25 cellular contexts compared by ENCODE assay signal in genomic region chr2:36677386-36677785, GRCh38. TPM values are rescaled to one million over a fixed set of nuclear protein-coding genes. Genes with fewer than 3 reads are reported as not detected.
DNase-seq lines count a peak whose midpoint lies in the region; ATAC-seq and TF ChIP-seq lines count a peak whose summit lies in the region.
"Had no signal": no experiment of that assay in that cellular context is flagged by ENCODE, and none has a peak within 500 bp of the region (broad histone marks: within the 10 kb centered on the region; RNA-seq: fewer than 3 reads in every experiment).

No MANE protein-coding gene starts in this region.

- H3K4me3 ChIP-seq in Jurkat, Clone E6-1 (ENCODE audit: low read length): no peak overlapping the region
- H3K4me3 ChIP-seq in Panc1 (ENCODE audit: low read depth in 2 of 2, low read length in 2 of 2): no peak overlapping the region
- H3K4me3 ChIP-seq: ascending aorta, spleen, stomach had no signal

- peaks cover 20% of the 10 kb centered on the region for H3K4me1 ChIP-seq in Panc1 (ENCODE audit: control insufficient read depth, insufficient read depth, low read length)
- H3K4me1 ChIP-seq: ascending aorta, foreskin keratinocyte, stomach had no signal

- in situ Hi-C loops in Panc1 (cut with HindIII; ENCODE audit: low pct_unique_long_range_greater_than_20kb, low sequenced_read_pairs): no loop called here

- CTCF ChIA-PET in Panc1 (lab: Charles Lee): no interaction called here

- TF ChIP-seq CTCF in Panc1 (IDR thresholded peaks at IDR 0.05): no peak

- ATAC-seq in GM21360 (IDR thresholded peaks at IDR 0.05; ENCODE audit: unreplicated experiment): peak; percentile 48
- ATAC-seq in Panc1: no peak
- no peak for ATAC-seq in GM18909 (IDR thresholded peaks at IDR 0.05; ENCODE audit: poor library complexity, unreplicated experiment)
- ATAC-seq in Right ventricle myocardium superior (ENCODE audit: poor library complexity): no peak
- ATAC-seq: foreskin keratinocyte, WTC11 had no signal

- peak; percentile 26 for DNase-seq in Jurkat, Clone E6-1 (ENCODE audit: low read depth, low spot score)
- DNase-seq in Panc1 (ENCODE audit: low read depth, low spot score): no peak
- DNase-seq in lung microvascular endothelial cell (ENCODE audit: low read depth in 2 of 2): peak; percentile 24 to 35
- DNase-seq in HUDEP-2 (lab: John Stamatoyannopoulos, UW; ENCODE audit: unreplicated experiment in 76 of 76): no peak
- no peak for DNase-seq in Right ventricle myocardium superior
- DNase-seq: activated CD4-positive, alpha-beta memory T cell treated with anti-CD3 and anti-CD28 coated beads for 36 hours; activated naive CD4-positive, alpha-beta T cell treated with Interleukin-2 at 50 U/mL for 16 hours; activated T-cell treated with anti-CD3 and anti-CD28 coated beads, Interleukin-2, amount 50 U/mL, for 1 hour; foreskin keratinocyte; HFFc6; hippocampal formation; NCI-H1436; NCI-H524; SHP77 treated with DMSO at 0.1 percent for 48 hours; spleen; stimulated activated CD4-positive, alpha-beta T cell treated with anti-CD3 and anti-CD28 coated beads, Interleukin-4, amount 100 ng/mL, for 24 hours; stomach; T-helper 2 cell had no signal

- BruUV-seq in Panc1 (replicated peaks; lab: Mats Ljungman, UMichigan): no TSS peak

- H3K27ac ChIP-seq in Panc1 (ENCODE audit: low read length): peak overlapping the region; percentile 57
- H3K27ac ChIP-seq: ascending aorta, foreskin keratinocyte, stomach had no signal

- POLR2A ChIA-PET in Panc1 (lab: Charles Lee): interaction anchor here (0.7 kb wide), 2 partner anchors 18 to 266 kb away, joined by 3 to 4 read pairs; no protein-coding TSS in a partner anchor

- intact Hi-C loops in Panc1 (cut with micrococcal nuclease; ENCODE audit: unreplicated experiment) (no loop called here), Right ventricle myocardium superior (cut with DNase I) (no loop called here)

- peaks cover 10% of the 10 kb centered on the region for H3K9me3 ChIP-seq in Panc1 (ENCODE audit: control insufficient read depth, insufficient read depth, low read depth, low read length)
- H3K9me3 ChIP-seq: ascending aorta had no signal

- H3K27me3 ChIP-seq in Panc1 (ENCODE audit: control insufficient read depth, insufficient read depth, low read length): no peaks in the 10 kb centered on the region
- H3K27me3 ChIP-seq: ascending aorta, spleen, stomach had no signal

- H3K36me3 ChIP-seq in Panc1 (ENCODE audit: control insufficient read depth, insufficient read depth, low read length): no peaks in the 10 kb centered on the region
- H3K36me3 ChIP-seq: ascending aorta, spleen, stomach had no signal

RNA-seq across cellular contexts. Expression of gene VIT, which starts 19.1 kb away (rescaled TPM):
- not detected for polyA plus RNA-seq in Jurkat, Clone E6-1 (2012; ENCODE audit: insufficient read depth, insufficient read length)
- total RNA-seq in Panc1 (2021; ENCODE audit: unreplicated experiment) (0.77 TPM), lung microvascular endothelial cell (0.22 TPM in 1 of 2 replicates, not detected in the other), Right ventricle myocardium superior (19.4 TPM)
- polyA plus RNA-seq in Panc1 (2012; ENCODE audit: insufficient read length): 0.62 TPM
- total RNA-seq: activated CD4-positive, alpha-beta memory T cell treated with anti-CD3 and anti-CD28 coated beads for 36 hours; Daoy; epithelial cell of proximal tubule; foreskin keratinocyte; OCI-LY7 had no signal
- polyA plus RNA-seq: foreskin keratinocyte had no signal

Comparison
In these comparisons a context has a peak if more than half of its experiments do, and no peak if none do; other contexts are left out.
1. DNase-seq: peak in Jurkat, Clone E6-1 (single experiment) and lung microvascular endothelial cell (2 of 2); none in Panc1 (single experiment), HUDEP-2 (0 of 76) and Right ventricle myocardium superior (single experiment).
2. RNA of gene VIT, which starts 19.1 kb away (total RNA-seq): 19.4 TPM in Right ventricle myocardium superior (single experiment); 0.77 TPM in Panc1 (single experiment) and 0.22 TPM in lung microvascular endothelial cell; every median in the first group is over 10 times any median in the second.